ENCODE assay signal across 13 cellular contexts in genomic region chr12:91994208-91994797, GRCh38.
"Had no signal": no experiment of that assay in that cellular context is flagged by ENCODE, and none has a peak within 500 bp of the region (broad histone marks: within the 10 kb centered on the region; RNA-seq: fewer than 3 reads in every experiment).

No MANE protein-coding gene starts in this region.

- H3K27ac ChIP-seq: esophagus squamous epithelium, foreskin keratinocyte, left lung, neutrophil, thyroid gland had no signal

- FAIRE-seq: urothelium cell line had no signal

- H3K27me3 ChIP-seq: esophagus squamous epithelium, foreskin keratinocyte, left lung, neutrophil, thyroid gland had no signal

- H3K9me3 ChIP-seq: esophagus squamous epithelium, neutrophil, thyroid gland had no signal

- H3K4me1 ChIP-seq: foreskin keratinocyte, left lung, thyroid gland had no signal

- H3K4me2 ChIP-seq: smooth muscle cell had no signal

- H3K4me3 ChIP-seq: esophagus squamous epithelium, left lung, smooth muscle cell, thyroid gland had no signal

- ATAC-seq: activated T-helper 17 cell treated with anti-CD3 and anti-CD28 coated beads, Interleukin-2, amount 50 U/mL, for 72 hours; foreskin keratinocyte; left lung had no signal

- H3K36me3 ChIP-seq: esophagus squamous epithelium, left lung, neutrophil, thyroid gland had no signal

- DNase-seq: activated CD4-positive, alpha-beta T cell treated with anti-CD3 and anti-CD28 coated beads, Interleukin-2, amount 50 U/mL, for 1 hour; activated naive CD4-positive, alpha-beta T cell treated with anti-CD3 and anti-CD28 coated beads for 36 hours; activated T-cell treated with anti-CD3 and anti-CD28 coated beads for 4 hours; esophagus squamous epithelium; foreskin keratinocyte; left lung; naive B cell; retina; thyroid gland had no signal
